16 cellular contexts compared by ENCODE assay signal in genomic region chr16:87442581-87442966, GRCh38. TPM values are rescaled to one million over a fixed set of nuclear protein-coding genes. Genes with fewer than 3 reads are reported as not detected.
DNase-seq lines count a peak whose midpoint lies in the region; ATAC-seq and TF ChIP-seq lines count a peak whose summit lies in the region.
"Had no signal": no experiment of that assay in that cellular context is flagged by ENCODE, and none has a peak within 500 bp of the region (broad histone marks: within the 10 kb centered on the region; RNA-seq: fewer than 3 reads in every experiment).

No MANE protein-coding gene starts in this region.

- H3K4me1 Mint-ChIP-seq in endothelial cell (ENCODE audit: unreplicated experiment) = peaks cover 4% of the 10 kb centered on the region
- H3K4me1 Mint-ChIP-seq in nephron = peaks cover 17% of the 10 kb centered on the region

- peak overlapping the region; percentile 33 for H3K27ac Mint-ChIP-seq in endothelial cell (ENCODE audit: unreplicated experiment)
- H3K27ac Mint-ChIP-seq in nephron = peak overlapping the region in 2 of 3 experiments; percentile 4 to 70
- H3K27ac Mint-ChIP-seq: CD4-positive, alpha-beta T cell had no signal

- in situ Hi-C loops in GM13976 (cut with MboI; ENCODE audit: low sequenced_read_pairs, unreplicated experiment) = no loop called here

- TF ChIP-seq CTCF in GM13976 (IDR thresholded peaks at IDR 0.05; ENCODE audit: borderline replicate concordance, control extremely low read depth, extremely low read depth, insufficient read depth, missing control alignments) (no peak), endothelial cell (IDR thresholded peaks at IDR 0.05; ENCODE audit: unreplicated experiment) (no peak), nephron (IDR thresholded peaks at IDR 0.05; ENCODE audit: unreplicated experiment in 3 of 3) (no peak)

- ATAC-seq in GM19463 (IDR thresholded peaks at IDR 0.05; ENCODE audit: unreplicated experiment) = no peak
- ATAC-seq: GM12878, HCT116 had no signal

- H3K4me3 Mint-ChIP-seq in endothelial cell (ENCODE audit: unreplicated experiment) (peak overlapping the region; percentile 11), nephron (peak overlapping the region in 1 of 3 experiments; percentile 33)
- H3K4me3 Mint-ChIP-seq: CD4-positive, alpha-beta T cell had no signal

- peaks cover 24% of the 10 kb centered on the region for H3K36me3 Mint-ChIP-seq in endothelial cell (ENCODE audit: low read depth, unreplicated experiment)
- peaks cover 61% of the 10 kb centered on the region for H3K36me3 Mint-ChIP-seq in nephron (ENCODE audit: low read depth)

- H3K27me3 Mint-ChIP-seq in endothelial cell (ENCODE audit: unreplicated experiment) (peaks cover 2% of the 10 kb centered on the region), nephron (ENCODE audit: low read depth) (no peaks in the 10 kb centered on the region)
- H3K27me3 Mint-ChIP-seq: CD4-positive, alpha-beta T cell had no signal

- peak; percentile 15 for DNase-seq in GM13976 (ENCODE audit: low spot score)
- DNase-seq in NCI-H82 treated with DMSO at 0.1 percent for 48 hours (lab: John Stamatoyannopoulos, UW; ENCODE audit: unreplicated experiment) = peak; percentile 50
- DNase-seq in endothelial cell (ENCODE audit: low spot score) = no peak
- no peak for DNase-seq in midbrain (lab: John Stamatoyannopoulos, UW)
- DNase-seq in stimulated activated CD4-positive, alpha-beta T cell treated with anti-CD3 and anti-CD28 coated beads, Interleukin-4, amount 100 ng/mL, for 1 hour = no peak
- no peak for DNase-seq in DMS153 treated with DMSO at 0.1 percent for 48 hours (lab: John Stamatoyannopoulos, UW; ENCODE audit: unreplicated experiment)
- DNase-seq: ACHN; C1 segment of cervical spinal cord; Calu3; CD4-positive, alpha-beta T cell; DMS 273 treated with DMSO at 0.1 percent for 48 hours; DMS79 had no signal

- H3K9me3 Mint-ChIP-seq in endothelial cell (ENCODE audit: unreplicated experiment) (no peaks in the 10 kb centered on the region), nephron (peaks cover 18% of the 10 kb centered on the region)
- H3K9me3 Mint-ChIP-seq: CD4-positive, alpha-beta T cell had no signal

RNA-seq across cellular contexts. Expression of gene ZCCHC14, which starts 50.2 kb away (rescaled TPM):
- 50.4 TPM for total RNA-seq in endothelial cell (ENCODE audit: unreplicated experiment)

RNA-seq across cellular contexts. Expression of gene MAP1LC3B, which starts 50.4 kb away (rescaled TPM):
- total RNA-seq in endothelial cell (ENCODE audit: unreplicated experiment) = 71.6 TPM

RNA-seq across cellular contexts. Expression of gene FBXO31, which starts 59.0 kb away (rescaled TPM):
- 13.5 TPM for total RNA-seq in endothelial cell (ENCODE audit: unreplicated experiment)

Comparison
In these comparisons a context has a peak if more than half of its experiments do, and no peak if none do; other contexts are left out.
1. DNase-seq: peak in GM13976 (single experiment) and NCI-H82 treated with DMSO at 0.1 percent for 48 hours (single experiment); none in endothelial cell (single experiment), midbrain (single experiment), stimulated activated CD4-positive, alpha-beta T cell treated with anti-CD3 and anti-CD28 coated beads, Interleukin-4, amount 100 ng/mL, for 1 hour (single experiment) and DMS153 treated with DMSO at 0.1 percent for 48 hours (single experiment).